2 cellular contexts compared by ENCODE assay signal in genomic region chr2:73294239-73294638, GRCh38.
TF ChIP-seq lines count a peak whose summit lies in the region.

No MANE protein-coding gene starts in this region.

TF ChIP-seq in H1, 55 proteins besides CTCF, POLR2A, EP300 and RAD21:
- TF ChIP-seq YY1 (IDR thresholded peaks at IDR 0.05; ENCODE audit: low read depth, low read length): no peak

TF ChIP-seq in neural cell, 6 proteins besides CTCF, POLR2A, EP300 and RAD21:
- no peak for TF ChIP-seq TAF1 (IDR thresholded peaks at IDR 0.05; ENCODE audit: low read depth)
- TF ChIP-seq EZH2 (IDR thresholded peaks at IDR 0.05; ENCODE audit: borderline replicate concordance, insufficient read depth, low read length, poor library complexity, severe bottlenecking): no peak
- TF ChIP-seq MXI1 (conservative IDR thresholded peaks at IDR 0.05; ENCODE audit: poor library complexity, severe bottlenecking): no peak
- TF ChIP-seq SMC3 (conservative IDR thresholded peaks at IDR 0.05; ENCODE audit: poor library complexity): no peak
- no peak for TF ChIP-seq REST (IDR thresholded peaks at IDR 0.05; ENCODE audit: borderline replicate concordance)
- TF ChIP-seq POLR2AphosphoS5 (IDR thresholded peaks at IDR 0.05): no peak
